In the genomic region with DNA sequence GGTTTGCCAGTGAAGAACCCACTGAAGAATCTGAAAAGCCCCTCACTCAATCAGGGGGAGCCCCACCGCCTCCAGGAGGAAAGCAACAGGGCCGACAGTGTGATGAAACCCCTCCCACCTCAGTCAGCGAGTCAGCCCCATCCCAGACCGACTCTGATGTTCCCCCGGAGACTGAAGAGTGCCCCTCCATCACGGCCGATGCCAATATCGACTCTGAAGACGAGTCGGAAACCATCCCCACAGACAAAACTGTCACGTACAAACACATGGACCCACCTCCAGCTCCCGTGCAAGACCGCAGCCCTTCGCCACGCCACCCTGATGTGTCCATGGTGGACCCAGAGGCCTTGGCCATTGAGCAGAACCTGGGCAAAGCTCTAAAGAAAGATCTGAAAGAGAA, we compare ENCODE assay signal across 19 cellular contexts.
DNase-seq lines count a peak whose midpoint lies in the region; ATAC-seq, FAIRE-seq and TF ChIP-seq lines count a peak whose summit lies in the region.
"Had no signal": no experiment of that assay in that cellular context is flagged by ENCODE, and none has a peak within 500 bp of the region (broad histone marks: within the 10 kb centered on the region; RNA-seq: fewer than 3 reads in every experiment).

No MANE protein-coding gene starts in this region.

- no peak overlapping the region for H3K4me3 Mint-ChIP-seq in HFFc6
- no peak overlapping the region for H3K4me3 Mint-ChIP-seq in glutamatergic neuron (ENCODE audit: unreplicated experiment)
- H3K4me3 Mint-ChIP-seq in progenitor cell of endocrine pancreas (ENCODE audit: low read depth): no peak overlapping the region
- H3K4me3 Mint-ChIP-seq: B cell; CD8-positive, alpha-beta T cell had no signal

- no peak for TF ChIP-seq POLR2A in K562 (conservative IDR thresholded peaks at IDR 0.05)

- H3K27ac ChIP-seq in K562 (ENCODE audit: extremely low read depth, low read depth, low read length) (no peak overlapping the region), neuronal stem cell (replicated peaks; ENCODE audit: low read length) (no peak overlapping the region)
- H3K27ac ChIP-seq: BLaER1 treated with 17β-estradiol and CSF1 and Interleukin-3, amounts not matched to agents 10 nM and 100 nM; GM23248 had no signal

- peak overlapping the region; percentile 15; the same call in 1 of the 2 replicates for H3K27ac Mint-ChIP-seq in HFFc6
- H3K27ac Mint-ChIP-seq in glutamatergic neuron (ENCODE audit: unreplicated experiment): peak overlapping the region; percentile 71
- H3K27ac Mint-ChIP-seq in progenitor cell of endocrine pancreas: no peak overlapping the region
- H3K27ac Mint-ChIP-seq: B cell; CD8-positive, alpha-beta T cell had no signal

- H3K4me3 ChIP-seq in K562: no peak overlapping the region
- H3K4me3 ChIP-seq in neuronal stem cell (ENCODE audit: low read length in 2 of 2): no peak overlapping the region
- H3K4me3 ChIP-seq: BLaER1 treated with 17β-estradiol and CSF1 and Interleukin-3, amounts not matched to agents 10 nM and 100 nM; GM12878; GM23248; HAP-1 had no signal

- in situ Hi-C loops in K562 (cut with MboI): no loop called here

- H3K4me1 Mint-ChIP-seq in HFFc6 (ENCODE audit: low read depth): peaks cover 38% of the 10 kb centered on the region
- peaks cover 51% of the 10 kb centered on the region for H3K4me1 Mint-ChIP-seq in glutamatergic neuron (ENCODE audit: low read depth, unreplicated experiment)
- peaks cover 3% of the 10 kb centered on the region for H3K4me1 Mint-ChIP-seq in progenitor cell of endocrine pancreas (ENCODE audit: low read depth)

- no peak overlapping the region for H2BK120ac ChIP-seq in neuronal stem cell (ENCODE audit: low read depth, low read length)

- TF ChIP-seq RAD21 in K562 (CRISPR knock-in tag; conservative IDR thresholded peaks at IDR 0.05 in 1 of 2, IDR thresholded peaks at IDR 0.05 in 1 of 2): no peak

- TF ChIP-seq EP300 in K562 (IDR thresholded peaks at IDR 0.05; ENCODE audit: low read length): no peak

- H3K27me3 Mint-ChIP-seq in HFFc6 (ENCODE audit: insufficient read depth) (peaks cover 4% of the 10 kb centered on the region), glutamatergic neuron (ENCODE audit: unreplicated experiment) (peaks cover 54% of the 10 kb centered on the region), progenitor cell of endocrine pancreas (no peaks in the 10 kb centered on the region)

- WGBS in K562 (ENCODE audit: insufficient coverage, low coverage, missing lambda C conversion rate): 94% methylated on average over 12 of the region's 15 CpGs
- no CpG with 5 or more reads among the region's 15 CpGs for WGBS in neuronal stem cell (ENCODE audit: extremely low coverage in 2 of 2, insufficient read length in 2 of 2, insufficient replicate concordance in 1 of 2), 2 donors

- no peak for FAIRE-seq in K562 (lab: Jason Lieb, UNC)
- FAIRE-seq: GM12878 had no signal

- H3K9me3 ChIP-seq in K562 (replicated peaks; ENCODE audit: control insufficient read depth, insufficient read depth, low read depth, low read length): no peaks in the 10 kb centered on the region
- peaks cover 11 to 37% of the 10 kb centered on the region in 2 donors for H3K9me3 ChIP-seq in neuronal stem cell (replicated peaks in 1 of 2; ENCODE audit: control insufficient read depth in 2 of 2, insufficient read depth in 1 of 2, low read depth in 1 of 2, low read length in 2 of 2)
- H3K9me3 ChIP-seq: HAP-1 had no signal

- CTCF ChIA-PET in K562 (lab: Yijun Ruan, JAX; ENCODE audit: low intra/inter-chr PET ratio): no interaction called here

- no peak overlapping the region for H2BK5ac ChIP-seq in neuronal stem cell (ENCODE audit: low read length)

- TF ChIP-seq CTCF in HFFc6 (IDR thresholded peaks at IDR 0.05): no peak
- TF ChIP-seq CTCF in K562 (IDR thresholded peaks at IDR 0.05 in 2 of 3, conservative IDR thresholded peaks at IDR 0.05 in 1 of 3; ENCODE audit: insufficient read depth in 2 of 3, low read depth in 1 of 3, low read length in 3 of 3): no peak
- TF ChIP-seq CTCF in glutamatergic neuron (IDR thresholded peaks at IDR 0.05; ENCODE audit: partially characterized antibody, unreplicated experiment): no peak
- TF ChIP-seq CTCF in progenitor cell of endocrine pancreas (IDR thresholded peaks at IDR 0.05; ENCODE audit: unreplicated experiment): no peak

- H3K9ac ChIP-seq in K562 (ENCODE audit: insufficient read depth in 1 of 2, low read depth in 2 of 2, low read length in 2 of 2) (no peak overlapping the region; a peak in 1 of 4 replicates), neuronal stem cell (ENCODE audit: low read depth, low read length, poor library complexity) (no peak overlapping the region)
- H3K9ac ChIP-seq: BLaER1 treated with 17β-estradiol and CSF1 and Interleukin-3, amounts not matched to agents 10 nM and 100 nM; GM23248 had no signal

- BruUV-seq in K562 (replicated peaks; lab: Mats Ljungman, UMichigan): no TSS peak

- H4K8ac ChIP-seq in neuronal stem cell (ENCODE audit: low read depth, low read length): no peak overlapping the region

- no peaks in the 10 kb centered on the region for H3K4me1 ChIP-seq in K562 (replicated peaks in 1 of 2; ENCODE audit: control insufficient read depth in 2 of 2, insufficient read depth in 2 of 2, low read length in 2 of 2)
- no peaks in the 10 kb centered on the region for H3K4me1 ChIP-seq in neuronal stem cell (ENCODE audit: control insufficient read depth in 2 of 2, insufficient read depth in 1 of 2, low read depth in 1 of 2, low read length in 2 of 2)

- H3K4me2 ChIP-seq in K562 (ENCODE audit: insufficient read depth, low read length) (no peak overlapping the region), neuronal stem cell (ENCODE audit: insufficient read depth, low read length, poor library complexity, severe bottlenecking) (no peak overlapping the region)
- H3K4me2 ChIP-seq: BLaER1 treated with 17β-estradiol and CSF1 and Interleukin-3, amounts not matched to agents 10 nM and 100 nM had no signal

- DNase-seq in HFFc6 (no peak), K562 (ENCODE audit: extremely low read depth in 1 of 4, low spot score in 3 of 4) (no peak), glutamatergic neuron (no peak), neuronal stem cell (ENCODE audit: low spot score) (no peak), progenitor cell of endocrine pancreas (ENCODE audit: low spot score, unreplicated experiment) (no peak)
- DNase-seq: 8988T; Calu3; CD8-positive, alpha-beta T cell; DMS 273 treated with DMSO at 0.1 percent for 48 hours; DMS53; DND-41; EL; GM23248 had no signal

- H3K36me3 ChIP-seq in K562 (ENCODE audit: control insufficient read depth, insufficient read depth, low read length) (peaks cover 89% of the 10 kb centered on the region), neuronal stem cell (replicated peaks in 1 of 2; ENCODE audit: control insufficient read depth in 2 of 2, insufficient read depth in 2 of 2, low read length in 2 of 2) (peaks cover 72 to 100% of the 10 kb centered on the region in 2 donors)

- no peak overlapping the region for H4K91ac ChIP-seq in neuronal stem cell (ENCODE audit: low read depth, low read length, poor library complexity)

- H3K27me3 ChIP-seq in K562 (ENCODE audit: control insufficient read depth in 2 of 2, insufficient read depth in 2 of 2, low read length in 2 of 2): no peaks in the 10 kb centered on the region
- no peaks in the 10 kb centered on the region for H3K27me3 ChIP-seq in neuronal stem cell (ENCODE audit: control insufficient read depth in 3 of 3, insufficient read depth in 3 of 3, low read depth in 1 of 3, low read length in 3 of 3)
- H3K27me3 ChIP-seq: BLaER1 treated with 17β-estradiol and CSF1 and Interleukin-3, amounts not matched to agents 10 nM and 100 nM had no signal

- H3K79me1 ChIP-seq in neuronal stem cell (ENCODE audit: low read depth, low read length): peaks cover 2% of the 10 kb centered on the region

- no peak overlapping the region for H2AK5ac ChIP-seq in neuronal stem cell (ENCODE audit: low read depth, low read length)

- H2AFZ ChIP-seq in K562 (ENCODE audit: low read depth, low read length) (no peak overlapping the region), neuronal stem cell (ENCODE audit: low read length) (no peak overlapping the region)
- H2AFZ ChIP-seq: GM23248 had no signal

- H2BK12ac ChIP-seq in neuronal stem cell (ENCODE audit: low read length): no peak overlapping the region

- H3K9me3 Mint-ChIP-seq in HFFc6: no peaks in the 10 kb centered on the region; the same call in 1 of the 2 replicates
- peaks cover 80% of the 10 kb centered on the region for H3K9me3 Mint-ChIP-seq in glutamatergic neuron (ENCODE audit: unreplicated experiment)
- peaks cover 6% of the 10 kb centered on the region for H3K9me3 Mint-ChIP-seq in progenitor cell of endocrine pancreas (ENCODE audit: low read depth)
- H3K9me3 Mint-ChIP-seq: CD8-positive, alpha-beta T cell had no signal

- no peak overlapping the region for H2BK15ac ChIP-seq in neuronal stem cell (ENCODE audit: low read length)

- H4K20me1 ChIP-seq in K562 (replicated peaks; ENCODE audit: control insufficient read depth, insufficient read depth, low read length): no peaks in the 10 kb centered on the region

- no peak overlapping the region for H3K18ac ChIP-seq in neuronal stem cell (ENCODE audit: low read length)

- H3K9me1 ChIP-seq in K562 (ENCODE audit: control insufficient read depth, insufficient read depth, low read length): peaks cover 3% of the 10 kb centered on the region

- intact Hi-C loops in K562 (cut with micrococcal nuclease): no loop called here

- H3K79me2 ChIP-seq in K562 (ENCODE audit: control insufficient read depth, insufficient read depth, low read length): no peaks in the 10 kb centered on the region

- peak overlapping the region; percentile 1 for H3K23ac ChIP-seq in neuronal stem cell (ENCODE audit: low read depth, low read length, poor library complexity)

- POLR2A ChIA-PET in K562 (lab: Yijun Ruan, JAX): interaction anchor here (1.1 kb wide), 1 partner anchor 9 kb away, joined by 3 read pairs; no protein-coding TSS in a partner anchor

- peaks cover 84% of the 10 kb centered on the region for H3K36me3 Mint-ChIP-seq in HFFc6 (ENCODE audit: low read depth)
- H3K36me3 Mint-ChIP-seq in glutamatergic neuron (ENCODE audit: unreplicated experiment): peaks cover 48% of the 10 kb centered on the region
- peaks cover 51% of the 10 kb centered on the region for H3K36me3 Mint-ChIP-seq in progenitor cell of endocrine pancreas (ENCODE audit: insufficient read depth)
- H3K36me3 Mint-ChIP-seq: CD8-positive, alpha-beta T cell had no signal

- H3K4ac ChIP-seq in neuronal stem cell (ENCODE audit: low read length): no peak overlapping the region

- ATAC-seq in K562 (no peak), GM18870 (IDR thresholded peaks at IDR 0.05; ENCODE audit: unreplicated experiment) (no peak), GM18517 (IDR thresholded peaks at IDR 0.05; ENCODE audit: unreplicated experiment) (no peak)
- ATAC-seq: CD8-positive, alpha-beta T cell; GM12878 had no signal

- H3K14ac ChIP-seq in neuronal stem cell (ENCODE audit: low read length): no peak overlapping the region

TF ChIP-seq in K562, 482 proteins besides CTCF, POLR2A, EP300 and RAD21:
- TF ChIP-seq CCAR2 (IDR thresholded peaks at IDR 0.05; ENCODE audit: low read depth, low read length): no peak
- TF ChIP-seq POLR2G (IDR thresholded peaks at IDR 0.05; ENCODE audit: low read depth, low read length): 0 out of 2 replicates have a peak, but pooled peaks have one; percentile 22
